Comparison of ENCODE assay signal across 2 cellular contexts in genomic region chr14:104564744-104565679, GRCh38.
TF ChIP-seq lines count a peak whose summit lies in the region.

No MANE protein-coding gene starts in this region.

TF ChIP-seq in HepG2, 621 proteins besides CTCF, POLR2A, EP300 and RAD21:
- TF ChIP-seq ZNF792 (CRISPR knock-in tag; IDR thresholded peaks at IDR 0.05), result no peak
- TF ChIP-seq ZNF264 (CRISPR knock-in tag; IDR thresholded peaks at IDR 0.05), result peak; percentile 30; the same call in 1 of the 2 replicates

TF ChIP-seq in IMR-90, 13 proteins besides CTCF, POLR2A, EP300 and RAD21:
- TF ChIP-seq MXI1 (IDR thresholded peaks at IDR 0.05; ENCODE audit: borderline replicate concordance, low read depth, low read length), result no peak
- TF ChIP-seq RFX5 (IDR thresholded peaks at IDR 0.05; ENCODE audit: low read depth, low read length), result no peak
- TF ChIP-seq RCOR1 (IDR thresholded peaks at IDR 0.05; ENCODE audit: insufficient replicate concordance, low read length), result no peak
- no peak for TF ChIP-seq CHD1 (IDR thresholded peaks at IDR 0.05; ENCODE audit: low read depth, low read length)
- TF ChIP-seq ELK1 (IDR thresholded peaks at IDR 0.05; ENCODE audit: borderline replicate concordance, low read depth, low read length), result no peak
- TF ChIP-seq CEBPB (IDR thresholded peaks at IDR 0.05; ENCODE audit: low read depth, low read length), result no peak
- no peak for TF ChIP-seq BHLHE40 (IDR thresholded peaks at IDR 0.05; ENCODE audit: low read depth, low read length)
- no peak for TF ChIP-seq SMC3 (IDR thresholded peaks at IDR 0.05; ENCODE audit: low read depth, low read length)
- no peak for TF ChIP-seq MAFK (IDR thresholded peaks at IDR 0.05; ENCODE audit: low read depth, low read length)
- TF ChIP-seq USF2 (IDR thresholded peaks at IDR 0.05; ENCODE audit: low read depth, low read length), result no peak
- TF ChIP-seq MAZ (IDR thresholded peaks at IDR 0.05; ENCODE audit: borderline replicate concordance, low read depth, low read length), result no peak
- TF ChIP-seq FOS (IDR thresholded peaks at IDR 0.05; ENCODE audit: low read depth, low read length), result no peak
- TF ChIP-seq NFE2L2 (IDR thresholded peaks at IDR 0.05; ENCODE audit: low read depth, low read length), result no peak
